Comparison of ENCODE assay signal across 21 cellular contexts in the genomic region with DNA sequence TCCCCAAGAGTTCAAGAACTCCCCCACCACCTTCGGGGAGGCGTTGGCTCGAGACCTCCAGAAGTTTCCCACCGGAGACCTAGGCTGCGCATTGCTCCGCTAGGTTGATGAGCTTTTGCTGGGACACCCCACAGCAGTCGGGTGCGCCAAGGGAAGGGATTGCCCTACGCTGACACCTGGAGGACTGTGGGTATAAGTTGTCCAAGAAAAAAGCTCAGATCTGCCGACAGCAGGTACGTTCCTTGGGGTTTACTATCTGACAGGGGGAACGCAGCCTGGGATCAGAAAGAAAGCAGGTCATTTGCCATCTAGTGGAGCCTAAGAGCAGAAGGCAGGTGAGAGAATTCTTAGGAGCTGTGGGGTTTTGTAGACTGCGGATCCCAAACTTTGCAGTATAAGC.
DNase-seq lines count a peak whose midpoint lies in the region; ATAC-seq, FAIRE-seq and TF ChIP-seq lines count a peak whose summit lies in the region.
"Had no signal": no experiment of that assay in that cellular context is flagged by ENCODE, and none has a peak within 500 bp of the region (broad histone marks: within the 10 kb centered on the region; RNA-seq: fewer than 3 reads in every experiment).

No MANE protein-coding gene starts in this region.

- DNase-seq in HepG2 (ENCODE audit: low spot score) (peak; percentile 25), right lobe of liver (no peak), NCI-H69 (lab: John Stamatoyannopoulos, UW) (peak; percentile 46), endodermal cell (peak; percentile 80), NCI-H1048 (lab: John Stamatoyannopoulos, UW) (no peak), upper lobe of right lung (no peak), erythroblast (lab: John Stamatoyannopoulos, UW) (no peak)
- no peak for DNase-seq in activated T-cell treated with anti-CD3 and anti-CD28 coated beads, Interleukin-2, amount 50 U/mL, for 24 hours
- DNase-seq: activated CD4-positive, alpha-beta T cell treated with anti-CD3 and anti-CD28 coated beads for 4 hours; activated gamma-delta T cell; AML-193; amygdala; central memory CD4-positive, alpha-beta T cell; effector CD4-positive, alpha-beta T cell; heart right ventricle; kidney; NCI-H146; substantia nigra had no signal

- no peak for ATAC-seq in HepG2
- no peak for ATAC-seq in right lobe of liver
- no peak for ATAC-seq in upper lobe of right lung
- ATAC-seq: heart right ventricle had no signal

- no peak overlapping the region for H3K27ac Mint-ChIP-seq in endodermal cell
- no peak overlapping the region for H3K27ac Mint-ChIP-seq in activated T-cell treated with anti-CD3 and anti-CD28 coated beads, Interleukin-2, amount 50 U/mL, for 24 hours
- H3K27ac Mint-ChIP-seq: nephron had no signal

- POLR2A ChIA-PET in HepG2 (lab: Yijun Ruan, JAX) = no interaction called here

- no peaks in the 10 kb centered on the region for H4K20me1 ChIP-seq in HepG2 (ENCODE audit: insufficient read depth, low read length)

- peak; percentile 52 for TF ChIP-seq CTCF in HepG2 (CRISPR knock-in tag; IDR thresholded peaks at IDR 0.05)
- no peak for TF ChIP-seq CTCF in right lobe of liver (IDR thresholded peaks at IDR 0.05)
- TF ChIP-seq CTCF in endodermal cell (conservative IDR thresholded peaks at IDR 0.05) = peak; percentile 68
- TF ChIP-seq CTCF in upper lobe of right lung (IDR thresholded peaks at IDR 0.05) = no peak

- CTCF ChIA-PET in HepG2 (lab: Yijun Ruan, JAX; ENCODE audit: low intra/inter-chr PET ratio, low total read pairs) = interaction anchor here (1.2 kb wide), 1 partner anchor 467 kb away, joined by 4 read pairs; no protein-coding TSS in a partner anchor

- BruUV-seq in HepG2 (replicated peaks; lab: Mats Ljungman, UMichigan) = no TSS peak

- H3K36me3 ChIP-seq in HepG2 (replicated peaks in 1 of 2; ENCODE audit: control insufficient read depth in 1 of 2, insufficient read depth in 2 of 2, low read length in 2 of 2) (no peaks in the 10 kb centered on the region), right lobe of liver (no peaks in the 10 kb centered on the region), endodermal cell (ENCODE audit: control insufficient read depth, insufficient read depth, low read length) (no peaks in the 10 kb centered on the region), upper lobe of right lung (no peaks in the 10 kb centered on the region)
- H3K36me3 ChIP-seq: heart right ventricle had no signal

- WGBS in HepG2 (ENCODE audit: low lambda C conversion rate) = 76% methylated on average over 12 of the region's 13 CpGs
- WGBS in right lobe of liver (ENCODE audit: insufficient coverage, low coverage, low lambda C conversion rate, missing lambda C conversion rate) = 55% methylated on average over 6 of the region's 13 CpGs
- 76 to 78% methylated on average over 8 to 13 of the region's 13 CpGs for WGBS in endodermal cell (ENCODE audit: insufficient coverage in 1 of 2, insufficient read length in 1 of 2), 2 experiments

- no peak for TF ChIP-seq POLR2A in HepG2 (IDR thresholded peaks at IDR 0.05; ENCODE audit: insufficient read depth in 1 of 2, low read depth in 2 of 2, low read length in 2 of 2)
- TF ChIP-seq POLR2A in right lobe of liver (IDR thresholded peaks at IDR 0.05) = no peak
- TF ChIP-seq POLR2A in erythroblast (IDR thresholded peaks at IDR 0.05; ENCODE audit: low read length) = no peak

- no peaks in the 10 kb centered on the region for H3K9me3 ChIP-seq in HepG2 (ENCODE audit: low read length)
- no peaks in the 10 kb centered on the region for H3K9me3 ChIP-seq in right lobe of liver
- no peaks in the 10 kb centered on the region for H3K9me3 ChIP-seq in endodermal cell (ENCODE audit: control insufficient read depth, low read length)
- H3K9me3 ChIP-seq in upper lobe of right lung = no peaks in the 10 kb centered on the region
- H3K9me3 ChIP-seq: heart right ventricle had no signal

- no peaks in the 10 kb centered on the region for H3K79me2 ChIP-seq in HepG2 (ENCODE audit: insufficient read depth, low read length)

- H3K36me3 Mint-ChIP-seq in endodermal cell (ENCODE audit: low read depth) = no peaks in the 10 kb centered on the region
- no peaks in the 10 kb centered on the region for H3K36me3 Mint-ChIP-seq in activated T-cell treated with anti-CD3 and anti-CD28 coated beads, Interleukin-2, amount 50 U/mL, for 24 hours (ENCODE audit: low read depth)

- H3K27me3 Mint-ChIP-seq in endodermal cell (ENCODE audit: insufficient read depth) = peaks cover 8% of the 10 kb centered on the region
- H3K27me3 Mint-ChIP-seq in activated T-cell treated with anti-CD3 and anti-CD28 coated beads, Interleukin-2, amount 50 U/mL, for 24 hours = peaks cover 13% of the 10 kb centered on the region

- H3K4me1 ChIP-seq in HepG2 (ENCODE audit: insufficient read depth, low read length) (no peaks in the 10 kb centered on the region), right lobe of liver (no peaks in the 10 kb centered on the region), endodermal cell (ENCODE audit: control insufficient read depth, insufficient read depth, low read length) (no peaks in the 10 kb centered on the region), upper lobe of right lung (no peaks in the 10 kb centered on the region)
- H3K4me1 ChIP-seq: heart right ventricle had no signal

- no peaks in the 10 kb centered on the region for H3K27me3 ChIP-seq in HepG2 (ENCODE audit: control insufficient read depth in 1 of 2, insufficient read depth in 2 of 2, low read length in 2 of 2)
- H3K27me3 ChIP-seq in right lobe of liver = no peaks in the 10 kb centered on the region
- no peaks in the 10 kb centered on the region for H3K27me3 ChIP-seq in endodermal cell (ENCODE audit: control insufficient read depth, insufficient read depth, low read length, poor library complexity, severe bottlenecking)
- H3K27me3 ChIP-seq in upper lobe of right lung = no peaks in the 10 kb centered on the region
- H3K27me3 ChIP-seq: heart right ventricle had no signal

- no peak overlapping the region for H3K4me3 Mint-ChIP-seq in endodermal cell
- no peak overlapping the region for H3K4me3 Mint-ChIP-seq in activated T-cell treated with anti-CD3 and anti-CD28 coated beads, Interleukin-2, amount 50 U/mL, for 24 hours
- H3K4me3 Mint-ChIP-seq: nephron had no signal

- H3K27ac ChIP-seq in HepG2 (ENCODE audit: extremely low read length, insufficient read depth, low read length) = no peak overlapping the region
- no peak overlapping the region for H3K27ac ChIP-seq in right lobe of liver
- no peak overlapping the region for H3K27ac ChIP-seq in endodermal cell (ENCODE audit: low read depth, low read length)
- H3K27ac ChIP-seq in upper lobe of right lung = no peak overlapping the region
- H3K27ac ChIP-seq: heart right ventricle had no signal

- no peaks in the 10 kb centered on the region for H3K9me3 Mint-ChIP-seq in endodermal cell
- no peaks in the 10 kb centered on the region for H3K9me3 Mint-ChIP-seq in activated T-cell treated with anti-CD3 and anti-CD28 coated beads, Interleukin-2, amount 50 U/mL, for 24 hours

- H3K4me3 ChIP-seq in HepG2 (replicated peaks in 1 of 3; ENCODE audit: insufficient read depth in 1 of 3, low read depth in 2 of 3, low read length in 3 of 3) (no peak overlapping the region), right lobe of liver (no peak overlapping the region), endodermal cell (ENCODE audit: low read length) (no peak overlapping the region), upper lobe of right lung (no peak overlapping the region)
- H3K4me3 ChIP-seq: heart right ventricle had no signal

- peak overlapping the region; percentile 36 for H3K4me2 ChIP-seq in HepG2 (ENCODE audit: low read depth, low read length)

- no peak for TF ChIP-seq RAD21 in HepG2 (CRISPR knock-in tag; IDR thresholded peaks at IDR 0.05)

- H2AFZ ChIP-seq in HepG2 (ENCODE audit: low read length) = no peak overlapping the region

- intact Hi-C loops in HepG2 (cut with micrococcal nuclease; ENCODE audit: unreplicated experiment) (no loop called here), right lobe of liver (cut with DNase I) (no loop called here), upper lobe of right lung (cut with DNase I) (no loop called here)

- no peaks in the 10 kb centered on the region for H3K4me1 Mint-ChIP-seq in endodermal cell
- no peaks in the 10 kb centered on the region for H3K4me1 Mint-ChIP-seq in activated T-cell treated with anti-CD3 and anti-CD28 coated beads, Interleukin-2, amount 50 U/mL, for 24 hours (ENCODE audit: low read depth)
- H3K4me1 Mint-ChIP-seq: nephron had no signal

- in situ Hi-C loops in HepG2 (cut with HindIII; ENCODE audit: extremely low pct_ligation_motif_present, low pct_unique_long_range_greater_than_20kb) = no loop called here

- no peak for TF ChIP-seq EP300 in HepG2 (IDR thresholded peaks at IDR 0.05; ENCODE audit: low read depth in 2 of 2, low read length in 2 of 2)
- no peak for TF ChIP-seq EP300 in HepG2 (CRISPR knock-in tag; IDR thresholded peaks at IDR 0.05; ENCODE audit: borderline replicate concordance)

- no peak for FAIRE-seq in HepG2 (lab: Jason Lieb, UNC)
- FAIRE-seq: G401.6, GM12892, kidney had no signal

- H3K9ac ChIP-seq in HepG2 (ENCODE audit: insufficient read depth, low read depth, low read length) (no peak overlapping the region), endodermal cell (ENCODE audit: extremely low read depth, low read length, poor library complexity, severe bottlenecking) (no peak overlapping the region)

TF ChIP-seq in HepG2, 621 proteins besides CTCF, POLR2A, EP300 and RAD21 (continues in another document):
- TF ChIP-seq ZZZ3 (CRISPR knock-in tag; IDR thresholded peaks at IDR 0.05; ENCODE audit: borderline replicate concordance) (no peak), RNF2 (conservative IDR thresholded peaks at IDR 0.05; ENCODE audit: low read depth) (no peak), ZBTB38 (CRISPR knock-in tag; IDR thresholded peaks at IDR 0.05) (peak; percentile 28; the same call in 1 of the 2 replicates), HNF4A (CRISPR knock-in tag; IDR thresholded peaks at IDR 0.05) (no peak)
- TF ChIP-seq, protein P1, sequence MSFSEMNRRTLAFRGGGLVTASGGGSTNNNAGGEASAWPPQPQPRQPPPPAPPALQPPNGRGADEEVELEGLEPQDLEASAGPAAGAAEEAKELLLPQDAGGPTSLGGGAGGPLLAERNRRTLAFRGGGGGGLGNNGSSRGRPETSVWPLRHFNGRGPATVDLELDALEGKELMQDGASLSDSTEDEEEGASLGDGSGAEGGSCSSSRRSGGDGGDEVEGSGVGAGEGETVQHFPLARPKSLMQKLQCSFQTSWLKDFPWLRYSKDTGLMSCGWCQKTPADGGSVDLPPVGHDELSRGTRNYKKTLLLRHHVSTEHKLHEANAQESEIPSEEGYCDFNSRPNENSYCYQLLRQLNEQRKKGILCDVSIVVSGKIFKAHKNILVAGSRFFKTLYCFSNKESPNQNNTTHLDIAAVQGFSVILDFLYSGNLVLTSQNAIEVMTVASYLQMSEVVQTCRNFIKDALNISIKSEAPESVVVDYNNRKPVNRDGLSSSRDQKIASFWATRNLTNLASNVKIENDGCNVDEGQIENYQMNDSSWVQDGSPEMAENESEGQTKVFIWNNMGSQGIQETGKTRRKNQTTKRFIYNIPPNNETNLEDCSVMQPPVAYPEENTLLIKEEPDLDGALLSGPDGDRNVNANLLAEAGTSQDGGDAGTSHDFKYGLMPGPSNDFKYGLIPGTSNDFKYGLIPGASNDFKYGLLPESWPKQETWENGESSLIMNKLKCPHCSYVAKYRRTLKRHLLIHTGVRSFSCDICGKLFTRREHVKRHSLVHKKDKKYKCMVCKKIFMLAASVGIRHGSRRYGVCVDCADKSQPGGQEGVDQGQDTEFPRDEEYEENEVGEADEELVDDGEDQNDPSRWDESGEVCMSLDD (CRISPR knock-in tag; IDR thresholded peaks at IDR 0.05; ENCODE audit: borderline replicate concordance) = no peak

Comparison
In these comparisons a context has a peak if more than half of its experiments do, and no peak if none do; other contexts are left out.
1. DNase-seq: peak in HepG2 (single experiment), NCI-H69 (single experiment) and endodermal cell (single experiment); none in right lobe of liver (0 of 3), NCI-H1048 (single experiment), upper lobe of right lung (single experiment), erythroblast (0 of 2) and activated T-cell treated with anti-CD3 and anti-CD28 coated beads, Interleukin-2, amount 50 U/mL, for 24 hours (single experiment).
2. CTCF ChIP-seq: peak in HepG2 (single experiment) and endodermal cell (single experiment); none in right lobe of liver (0 of 4) and upper lobe of right lung (single experiment).